19 cellular contexts compared by ENCODE assay signal in the genomic region with DNA sequence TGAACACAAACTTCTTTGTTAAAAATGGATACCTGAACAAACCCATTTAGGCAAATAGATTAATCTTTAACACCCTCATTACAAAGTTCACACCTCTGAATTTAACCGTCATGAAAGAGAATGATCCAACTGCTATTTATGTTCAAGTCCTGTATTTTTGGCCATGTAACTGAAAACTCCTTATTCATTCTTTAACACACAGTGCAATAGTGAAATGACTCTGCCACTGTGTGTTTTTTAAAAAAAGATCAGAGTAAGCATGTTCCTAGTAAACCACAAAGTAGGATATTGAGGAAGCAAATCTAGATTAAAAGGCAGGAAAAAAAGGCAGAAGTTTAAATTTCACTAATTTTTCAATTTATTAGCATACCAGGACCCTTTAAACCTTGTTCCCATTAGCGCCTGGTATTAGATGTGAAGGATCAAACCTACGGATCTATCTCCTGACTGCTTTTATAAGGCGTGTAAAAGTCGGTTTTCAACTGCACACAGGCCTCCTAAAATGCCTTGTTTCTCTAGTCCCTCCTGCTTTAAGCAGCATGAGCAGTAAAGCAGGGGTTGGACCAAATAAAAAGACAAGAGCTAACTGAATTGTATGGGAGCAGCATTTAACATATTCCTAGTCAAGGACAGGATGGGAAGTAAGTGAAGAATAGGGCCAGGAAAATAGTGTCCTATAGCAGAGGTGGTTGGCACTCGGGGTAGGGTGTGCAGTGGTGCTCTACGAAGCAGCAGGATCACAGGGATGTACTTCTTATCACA. TPM values are rescaled to one million over a fixed set of nuclear protein-coding genes. Genes with fewer than 3 reads are reported as not detected.
DNase-seq lines count a peak whose midpoint lies in the region; ATAC-seq and TF ChIP-seq lines count a peak whose summit lies in the region.
"Had no signal": no experiment of that assay in that cellular context is flagged by ENCODE, and none has a peak within 500 bp of the region (broad histone marks: within the 10 kb centered on the region; RNA-seq: fewer than 3 reads in every experiment).

No MANE protein-coding gene starts in this region.

- no peaks in the 10 kb centered on the region for H3K27me3 Mint-ChIP-seq in activated naive CD4-positive, alpha-beta T cell treated with anti-CD3 and anti-CD28 coated beads for 36 hours (ENCODE audit: low read depth)
- no peaks in the 10 kb centered on the region for H3K27me3 Mint-ChIP-seq in activated naive CD8-positive, alpha-beta T cell treated with anti-CD3 and anti-CD28 coated beads for 36 hours
- no peaks in the 10 kb centered on the region for H3K27me3 Mint-ChIP-seq in T-helper 2 cell treated with Interferon-gamma antibody and Interleukin-4, amounts not matched to agents 5 μg/mL and 100 μg/mL, for 36 hours (ENCODE audit: low read depth)
- H3K27me3 Mint-ChIP-seq: effector memory CD8-positive, alpha-beta T cell had no signal

- intact Hi-C loops in activated naive CD4-positive, alpha-beta T cell treated with anti-CD3 and anti-CD28 coated beads for 36 hours (cut with micrococcal nuclease) = no loop called here
- intact Hi-C loops in prostate gland (cut with DNase I) = no loop called here

- no peak for TF ChIP-seq RAD21 in liver (IDR thresholded peaks at IDR 0.05)

- H3K4me1 ChIP-seq in liver (ENCODE audit: control insufficient read depth in 4 of 4, insufficient read depth in 4 of 4, low read length in 3 of 4) = peaks cover 9 to 54% (median 45%) of the 10 kb centered on the region in 4 donors
- H3K4me1 ChIP-seq in prostate gland (replicated peaks) = no peaks in the 10 kb centered on the region
- H3K4me1 ChIP-seq: BLaER1, esophagus squamous epithelium, upper lobe of right lung had no signal

- peaks cover 41% of the 10 kb centered on the region for H3K36me3 Mint-ChIP-seq in activated naive CD4-positive, alpha-beta T cell treated with anti-CD3 and anti-CD28 coated beads for 36 hours (ENCODE audit: low read depth)
- H3K36me3 Mint-ChIP-seq in activated naive CD8-positive, alpha-beta T cell treated with anti-CD3 and anti-CD28 coated beads for 36 hours = peaks cover 42% of the 10 kb centered on the region
- H3K36me3 Mint-ChIP-seq in T-helper 2 cell treated with Interferon-gamma antibody and Interleukin-4, amounts not matched to agents 5 μg/mL and 100 μg/mL, for 36 hours (ENCODE audit: low read depth) = peaks cover 67% of the 10 kb centered on the region

- WGBS in liver = 71% methylated on average over 7 of the region's 7 CpGs
- WGBS in prostate gland = 76% methylated on average over 7 of the region's 7 CpGs

- peak overlapping the region; percentile 4 for H3K27ac Mint-ChIP-seq in activated naive CD4-positive, alpha-beta T cell treated with anti-CD3 and anti-CD28 coated beads for 36 hours
- H3K27ac Mint-ChIP-seq in activated naive CD8-positive, alpha-beta T cell treated with anti-CD3 and anti-CD28 coated beads for 36 hours = peak overlapping the region; percentile 6
- no peak overlapping the region for H3K27ac Mint-ChIP-seq in T-helper 2 cell treated with Interferon-gamma antibody and Interleukin-4, amounts not matched to agents 5 μg/mL and 100 μg/mL, for 36 hours
- H3K27ac Mint-ChIP-seq: effector memory CD8-positive, alpha-beta T cell had no signal

- H3K36me3 ChIP-seq in liver (ENCODE audit: control insufficient read depth in 4 of 4, insufficient read depth in 3 of 4, low read depth in 1 of 4, low read length in 3 of 4) (peaks cover 2 to 35% (median 19%) of the 10 kb centered on the region in 4 donors), prostate gland (peaks cover 6 to 9% of the 10 kb centered on the region in 2 donors)

- DNase-seq in activated naive CD4-positive, alpha-beta T cell treated with anti-CD3 and anti-CD28 coated beads for 36 hours = no peak
- DNase-seq in activated naive CD4-positive, alpha-beta T cell treated with anti-CD3 and anti-CD28 coated beads, Interleukin-2, amount 50 U/mL, for 16 hours = no peak
- DNase-seq in activated naive CD8-positive, alpha-beta T cell treated with anti-CD3 and anti-CD28 coated beads for 36 hours = no peak
- DNase-seq in superior temporal gyrus (ENCODE audit: extremely low spot score) (peak; percentile 8), prostate gland (ENCODE audit: low spot score) (no peak)
- no peak for DNase-seq in T-helper 2 cell treated with Interferon-gamma antibody and Interleukin-4, amounts not matched to agents 5 μg/mL and 100 μg/mL, for 36 hours (ENCODE audit: low spot score)
- DNase-seq: activated CD4-positive, alpha-beta T cell treated with anti-CD3 and anti-CD28 coated beads, Interleukin-2, amount 50 U/mL, for 1 hour; activated gamma-delta T cell; effector memory CD8-positive, alpha-beta T cell; esophagus squamous epithelium; NCI-H1417 treated with DMSO at 0.1 percent for 48 hours; NCI-H524 treated with DMSO at 0.1 percent for 48 hours; spleen; stimulated activated CD4-positive, alpha-beta T cell treated with anti-CD3 and anti-CD28 coated beads, Interleukin-4, amount 100 ng/mL, for 4 hours; upper lobe of right lung had no signal

- peak overlapping the region; percentile 70 to 91 for H3K27ac ChIP-seq in liver (ENCODE audit: low read depth in 1 of 2, low read length in 2 of 2)
- H3K27ac ChIP-seq in prostate gland = no peak overlapping the region
- H3K27ac ChIP-seq: BLaER1, esophagus squamous epithelium, gastroesophageal sphincter, spleen, upper lobe of right lung had no signal

- peaks cover 43% of the 10 kb centered on the region for H3K4me1 Mint-ChIP-seq in activated naive CD4-positive, alpha-beta T cell treated with anti-CD3 and anti-CD28 coated beads for 36 hours (ENCODE audit: low read depth)
- peaks cover 37% of the 10 kb centered on the region for H3K4me1 Mint-ChIP-seq in activated naive CD8-positive, alpha-beta T cell treated with anti-CD3 and anti-CD28 coated beads for 36 hours
- peaks cover 13% of the 10 kb centered on the region for H3K4me1 Mint-ChIP-seq in T-helper 2 cell treated with Interferon-gamma antibody and Interleukin-4, amounts not matched to agents 5 μg/mL and 100 μg/mL, for 36 hours (ENCODE audit: low read depth)

- CTCF ChIA-PET in activated naive CD4-positive, alpha-beta T cell treated with anti-CD3 and anti-CD28 coated beads for 36 hours (lab: Charles Lee) = no interaction called here

- H3K9ac ChIP-seq in liver (ENCODE audit: low read depth in 1 of 2, low read length in 2 of 2) = peak overlapping the region in 1 of 2 donors; percentile 40
- H3K9ac ChIP-seq: BLaER1 had no signal

- H3K27me3 ChIP-seq in liver (ENCODE audit: control insufficient read depth in 4 of 4, insufficient read depth in 4 of 4, low read length in 3 of 4) (no peaks in the 10 kb centered on the region), prostate gland (replicated peaks; ENCODE audit: insufficient read depth) (no peaks in the 10 kb centered on the region)
- H3K27me3 ChIP-seq: BLaER1, esophagus squamous epithelium, gastroesophageal sphincter, spleen, upper lobe of right lung had no signal

- no peak for TF ChIP-seq POLR2A in prostate gland (IDR thresholded peaks at IDR 0.05)

- no peak for ATAC-seq in HG03520 (IDR thresholded peaks at IDR 0.05; ENCODE audit: unreplicated experiment)
- ATAC-seq: effector memory CD8-positive, alpha-beta T cell; gastroesophageal sphincter had no signal

- no peaks in the 10 kb centered on the region for H3K9me3 ChIP-seq in liver (ENCODE audit: control insufficient read depth in 4 of 4, low read length in 3 of 4)
- H3K9me3 ChIP-seq in prostate gland = no peaks in the 10 kb centered on the region
- H3K9me3 ChIP-seq: BLaER1, esophagus squamous epithelium, gastroesophageal sphincter, upper lobe of right lung had no signal

- H3K9me3 Mint-ChIP-seq in activated naive CD4-positive, alpha-beta T cell treated with anti-CD3 and anti-CD28 coated beads for 36 hours = no peaks in the 10 kb centered on the region
- no peaks in the 10 kb centered on the region for H3K9me3 Mint-ChIP-seq in activated naive CD8-positive, alpha-beta T cell treated with anti-CD3 and anti-CD28 coated beads for 36 hours
- no peaks in the 10 kb centered on the region for H3K9me3 Mint-ChIP-seq in T-helper 2 cell treated with Interferon-gamma antibody and Interleukin-4, amounts not matched to agents 5 μg/mL and 100 μg/mL, for 36 hours
- H3K9me3 Mint-ChIP-seq: effector memory CD8-positive, alpha-beta T cell had no signal

- no peak overlapping the region for H3K4me3 Mint-ChIP-seq in activated naive CD4-positive, alpha-beta T cell treated with anti-CD3 and anti-CD28 coated beads for 36 hours
- H3K4me3 Mint-ChIP-seq in activated naive CD8-positive, alpha-beta T cell treated with anti-CD3 and anti-CD28 coated beads for 36 hours = no peak overlapping the region
- no peak overlapping the region for H3K4me3 Mint-ChIP-seq in T-helper 2 cell treated with Interferon-gamma antibody and Interleukin-4, amounts not matched to agents 5 μg/mL and 100 μg/mL, for 36 hours
- H3K4me3 Mint-ChIP-seq: effector memory CD8-positive, alpha-beta T cell had no signal

- no peak overlapping the region for H3K4me3 ChIP-seq in liver (ENCODE audit: low read depth in 1 of 3, low read length in 3 of 3)
- no peak overlapping the region for H3K4me3 ChIP-seq in prostate gland
- H3K4me3 ChIP-seq: BLaER1, esophagus squamous epithelium, gastroesophageal sphincter, spleen, upper lobe of right lung had no signal

- no peak for TF ChIP-seq CTCF in liver (IDR thresholded peaks at IDR 0.05; ENCODE audit: low read depth, low read length, missing input control)
- TF ChIP-seq CTCF in prostate gland (IDR thresholded peaks at IDR 0.05) = no peak

TF ChIP-seq in liver, 16 proteins besides CTCF, POLR2A, EP300 and RAD21 (continues in another document):
- TF ChIP-seq HNF4A (conservative IDR thresholded peaks at IDR 0.05) = peak; percentile 11 to 15

RNA-seq across cellular contexts. Expression of a gene that starts 33.4 kb away (rescaled TPM):
- 100 to 1,000 TPM; 215 to 218 TPM for total RNA-seq in activated naive CD4-positive, alpha-beta T cell treated with anti-CD3 and anti-CD28 coated beads for 36 hours
- total RNA-seq in activated naive CD8-positive, alpha-beta T cell treated with anti-CD3 and anti-CD28 coated beads for 36 hours = 100 to 1,000 TPM; 174 TPM
- total RNA-seq in liver = 10 to 100 TPM; 48.9 to 86.1 TPM
- polyA plus RNA-seq in liver = 10 to 100 TPM; 27.0 to 36.4 TPM
- total RNA-seq in prostate gland = 100 to 1,000 TPM; 102 to 111 TPM

RNA-seq across cellular contexts. Expression of a gene that starts 36.2 kb away (rescaled TPM):
- under 1 TPM; 0.15 to 0.26 TPM for total RNA-seq in activated naive CD4-positive, alpha-beta T cell treated with anti-CD3 and anti-CD28 coated beads for 36 hours
- under 1 TPM; 0.44 to 0.45 TPM for total RNA-seq in activated naive CD8-positive, alpha-beta T cell treated with anti-CD3 and anti-CD28 coated beads for 36 hours
- total RNA-seq in liver (1 to 10 TPM; 5.9 to 9.9 TPM), prostate gland (1,000 to 10,000 TPM in 1 of 2 donors, 100 to 1,000 TPM in 1; 505 to 1,326 TPM)
- polyA plus RNA-seq in liver = 1 to 10 TPM; 5.3 to 5.6 TPM

RNA-seq across cellular contexts. Expression of a gene that starts 58.7 kb away (rescaled TPM):
- 10 to 100 TPM; 25.0 TPM for total RNA-seq in activated naive CD4-positive, alpha-beta T cell treated with anti-CD3 and anti-CD28 coated beads for 36 hours
- total RNA-seq in activated naive CD8-positive, alpha-beta T cell treated with anti-CD3 and anti-CD28 coated beads for 36 hours = 10 to 100 TPM; 31.0 to 31.7 TPM
- 10 to 100 TPM; 11.0 to 25.0 TPM for total RNA-seq in liver
- polyA plus RNA-seq in liver = 10 to 100 TPM; 14.7 to 17.3 TPM
- 10 to 100 TPM; 18.6 to 36.7 TPM for total RNA-seq in prostate gland

Comparison
In these comparisons a context has a peak if more than half of its experiments do, and no peak if none do; other contexts are left out.
1. H3K27ac ChIP-seq: peak in liver (2 of 2); none in prostate gland (0 of 2).
2. RNA of a gene that starts 36.2 kb away (total RNA-seq): 505 to 1,326 TPM in prostate gland; 5.9 to 9.9 TPM in liver, 0.44 to 0.45 TPM in activated naive CD8-positive, alpha-beta T cell treated with anti-CD3 and anti-CD28 coated beads for 36 hours and 0.15 to 0.26 TPM in activated naive CD4-positive, alpha-beta T cell treated with anti-CD3 and anti-CD28 coated beads for 36 hours; every median in the first group is over 10 times any median in the second.